Comparison of ENCODE assay signal across 1 cellular context in the genomic region with DNA sequence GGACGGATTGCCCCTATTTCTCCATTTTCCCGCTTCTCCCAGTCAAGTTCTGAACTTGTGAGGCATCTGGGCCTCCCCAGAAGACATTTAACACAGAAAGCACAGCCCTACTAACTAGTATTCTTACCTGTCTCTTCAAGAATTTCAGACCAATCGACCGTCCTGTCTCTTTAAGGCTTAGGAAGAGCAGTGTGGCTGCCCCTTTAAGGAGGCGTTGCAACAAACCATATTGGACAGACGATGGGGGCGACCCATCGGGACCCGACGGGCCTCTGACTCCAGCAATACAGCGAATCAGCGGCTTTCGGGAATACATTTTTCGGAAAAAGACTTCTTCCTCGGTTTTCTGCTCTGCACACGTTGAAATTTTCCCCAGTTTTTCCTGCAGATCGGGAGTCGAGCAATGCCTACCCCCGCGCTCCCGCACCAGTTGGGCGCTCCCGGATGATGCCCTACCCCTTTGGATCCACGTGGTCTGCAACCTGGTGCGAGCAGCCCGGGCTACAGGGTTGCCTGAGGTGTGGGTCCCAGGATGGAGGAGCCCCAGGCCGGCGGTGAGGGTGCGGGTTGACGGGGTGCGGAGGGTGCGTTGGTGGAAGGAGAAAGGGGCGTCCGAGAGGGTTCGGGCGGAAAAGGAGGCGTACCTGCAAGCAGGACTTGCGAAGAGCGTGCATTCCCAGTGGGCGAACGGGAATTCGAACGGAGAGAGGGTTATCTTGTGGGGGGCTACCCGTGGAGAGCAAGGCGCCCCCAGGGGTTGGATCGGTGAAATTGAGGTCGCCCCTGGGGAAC.
A peak's percentile ranks its signal among the peaks of the same experiment; 100 is the strongest.
TF ChIP-seq lines count a peak whose summit lies in the region.

A gene with protein sequence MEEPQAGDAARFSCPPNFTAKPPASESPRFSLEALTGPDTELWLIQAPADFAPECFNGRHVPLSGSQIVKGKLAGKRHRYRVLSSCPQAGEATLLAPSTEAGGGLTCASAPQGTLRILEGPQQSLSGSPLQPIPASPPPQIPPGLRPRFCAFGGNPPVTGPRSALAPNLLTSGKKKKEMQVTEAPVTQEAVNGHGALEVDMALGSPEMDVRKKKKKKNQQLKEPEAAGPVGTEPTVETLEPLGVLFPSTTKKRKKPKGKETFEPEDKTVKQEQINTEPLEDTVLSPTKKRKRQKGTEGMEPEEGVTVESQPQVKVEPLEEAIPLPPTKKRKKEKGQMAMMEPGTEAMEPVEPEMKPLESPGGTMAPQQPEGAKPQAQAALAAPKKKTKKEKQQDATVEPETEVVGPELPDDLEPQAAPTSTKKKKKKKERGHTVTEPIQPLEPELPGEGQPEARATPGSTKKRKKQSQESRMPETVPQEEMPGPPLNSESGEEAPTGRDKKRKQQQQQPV (plus strand): TSS at position 480 of the 792 bp plus-strand sequence. CDS start 53 bp downstream, at position 533.

TF ChIP-seq in HEK293, 187 proteins besides CTCF, POLR2A, EP300 and RAD21 (continued from another document):
- TF ChIP-seq, protein P1, sequence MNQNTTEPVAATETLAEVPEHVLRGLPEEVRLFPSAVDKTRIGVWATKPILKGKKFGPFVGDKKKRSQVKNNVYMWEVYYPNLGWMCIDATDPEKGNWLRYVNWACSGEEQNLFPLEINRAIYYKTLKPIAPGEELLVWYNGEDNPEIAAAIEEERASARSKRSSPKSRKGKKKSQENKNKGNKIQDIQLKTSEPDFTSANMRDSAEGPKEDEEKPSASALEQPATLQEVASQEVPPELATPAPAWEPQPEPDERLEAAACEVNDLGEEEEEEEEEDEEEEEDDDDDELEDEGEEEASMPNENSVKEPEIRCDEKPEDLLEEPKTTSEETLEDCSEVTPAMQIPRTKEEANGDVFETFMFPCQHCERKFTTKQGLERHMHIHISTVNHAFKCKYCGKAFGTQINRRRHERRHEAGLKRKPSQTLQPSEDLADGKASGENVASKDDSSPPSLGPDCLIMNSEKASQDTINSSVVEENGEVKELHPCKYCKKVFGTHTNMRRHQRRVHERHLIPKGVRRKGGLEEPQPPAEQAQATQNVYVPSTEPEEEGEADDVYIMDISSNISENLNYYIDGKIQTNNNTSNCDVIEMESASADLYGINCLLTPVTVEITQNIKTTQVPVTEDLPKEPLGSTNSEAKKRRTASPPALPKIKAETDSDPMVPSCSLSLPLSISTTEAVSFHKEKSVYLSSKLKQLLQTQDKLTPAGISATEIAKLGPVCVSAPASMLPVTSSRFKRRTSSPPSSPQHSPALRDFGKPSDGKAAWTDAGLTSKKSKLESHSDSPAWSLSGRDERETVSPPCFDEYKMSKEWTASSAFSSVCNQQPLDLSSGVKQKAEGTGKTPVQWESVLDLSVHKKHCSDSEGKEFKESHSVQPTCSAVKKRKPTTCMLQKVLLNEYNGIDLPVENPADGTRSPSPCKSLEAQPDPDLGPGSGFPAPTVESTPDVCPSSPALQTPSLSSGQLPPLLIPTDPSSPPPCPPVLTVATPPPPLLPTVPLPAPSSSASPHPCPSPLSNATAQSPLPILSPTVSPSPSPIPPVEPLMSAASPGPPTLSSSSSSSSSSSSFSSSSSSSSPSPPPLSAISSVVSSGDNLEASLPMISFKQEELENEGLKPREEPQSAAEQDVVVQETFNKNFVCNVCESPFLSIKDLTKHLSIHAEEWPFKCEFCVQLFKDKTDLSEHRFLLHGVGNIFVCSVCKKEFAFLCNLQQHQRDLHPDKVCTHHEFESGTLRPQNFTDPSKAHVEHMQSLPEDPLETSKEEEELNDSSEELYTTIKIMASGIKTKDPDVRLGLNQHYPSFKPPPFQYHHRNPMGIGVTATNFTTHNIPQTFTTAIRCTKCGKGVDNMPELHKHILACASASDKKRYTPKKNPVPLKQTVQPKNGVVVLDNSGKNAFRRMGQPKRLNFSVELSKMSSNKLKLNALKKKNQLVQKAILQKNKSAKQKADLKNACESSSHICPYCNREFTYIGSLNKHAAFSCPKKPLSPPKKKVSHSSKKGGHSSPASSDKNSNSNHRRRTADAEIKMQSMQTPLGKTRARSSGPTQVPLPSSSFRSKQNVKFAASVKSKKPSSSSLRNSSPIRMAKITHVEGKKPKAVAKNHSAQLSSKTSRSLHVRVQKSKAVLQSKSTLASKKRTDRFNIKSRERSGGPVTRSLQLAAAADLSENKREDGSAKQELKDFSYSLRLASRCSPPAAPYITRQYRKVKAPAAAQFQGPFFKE (tag by site-specific recombination; IDR thresholded peaks at IDR 0.05; ENCODE audit: borderline replicate concordance): no peak
- TF ChIP-seq ZBTB20 (tag by site-specific recombination; IDR thresholded peaks at IDR 0.05) (peak; percentile 80), ZNF426 (tag by site-specific recombination; IDR thresholded peaks at IDR 0.05) (no peak), ZNF132 (tag by site-specific recombination; IDR thresholded peaks at IDR 0.05; ENCODE audit: borderline replicate concordance) (no peak), PRDM1 (tag by site-specific recombination; IDR thresholded peaks at IDR 0.05) (no peak), ZBTB48 (tag by site-specific recombination; IDR thresholded peaks at IDR 0.05) (peak; percentile 81; the same call in 1 of the 2 replicates), HOXD13 (CRISPR knock-in tag; IDR thresholded peaks at IDR 0.05; ENCODE audit: borderline replicate concordance) (no peak), ZNF341 (tag by site-specific recombination; IDR thresholded peaks at IDR 0.05; ENCODE audit: low read depth) (no peak), ZNF211 (tag by site-specific recombination; IDR thresholded peaks at IDR 0.05; ENCODE audit: low read depth) (no peak), SALL2 (tag by site-specific recombination; IDR thresholded peaks at IDR 0.05; ENCODE audit: borderline replicate concordance) (no peak), ZFP37 (tag by site-specific recombination; IDR thresholded peaks at IDR 0.05) (no peak; the same call in 1 of the 2 replicates), ZNF292 (tag by site-specific recombination; IDR thresholded peaks at IDR 0.05; ENCODE audit: borderline replicate concordance, low read depth) (no peak), ZNF514 (tag by site-specific recombination; IDR thresholded peaks at IDR 0.05) (no peak), KLF1 (tag by site-specific recombination; IDR thresholded peaks at IDR 0.05) (no peak; the same call in 1 of the 2 replicates), ZNF302 (tag by site-specific recombination; IDR thresholded peaks at IDR 0.05; ENCODE audit: low read depth) (no peak), SETDB1 (IDR thresholded peaks at IDR 0.05; ENCODE audit: insufficient read length, low read length) (no peak), ZNF510 (tag by site-specific recombination; IDR thresholded peaks at IDR 0.05; ENCODE audit: insufficient replicate concordance) (no peak), ZNF10 (tag by site-specific recombination; IDR thresholded peaks at IDR 0.05) (no peak), ZNF175 (tag by site-specific recombination; IDR thresholded peaks at IDR 0.05) (no peak), ZNF777 (tag by site-specific recombination; IDR thresholded peaks at IDR 0.05; ENCODE audit: borderline replicate concordance) (peak; percentile 94), BCL11B (tag by site-specific recombination; IDR thresholded peaks at IDR 0.05; ENCODE audit: low read depth) (no peak), ZSCAN23 (tag by site-specific recombination; IDR thresholded peaks at IDR 0.05) (no peak), ZNF366 (tag by site-specific recombination; conservative IDR thresholded peaks at IDR 0.05) (0 out of 2 replicates have a peak, but pooled peaks have one; percentile 4), ZNF677 (tag by site-specific recombination; IDR thresholded peaks at IDR 0.05) (no peak), ZNF707 (tag by site-specific recombination; IDR thresholded peaks at IDR 0.05) (no peak)
- TF ChIP-seq, protein P2, sequence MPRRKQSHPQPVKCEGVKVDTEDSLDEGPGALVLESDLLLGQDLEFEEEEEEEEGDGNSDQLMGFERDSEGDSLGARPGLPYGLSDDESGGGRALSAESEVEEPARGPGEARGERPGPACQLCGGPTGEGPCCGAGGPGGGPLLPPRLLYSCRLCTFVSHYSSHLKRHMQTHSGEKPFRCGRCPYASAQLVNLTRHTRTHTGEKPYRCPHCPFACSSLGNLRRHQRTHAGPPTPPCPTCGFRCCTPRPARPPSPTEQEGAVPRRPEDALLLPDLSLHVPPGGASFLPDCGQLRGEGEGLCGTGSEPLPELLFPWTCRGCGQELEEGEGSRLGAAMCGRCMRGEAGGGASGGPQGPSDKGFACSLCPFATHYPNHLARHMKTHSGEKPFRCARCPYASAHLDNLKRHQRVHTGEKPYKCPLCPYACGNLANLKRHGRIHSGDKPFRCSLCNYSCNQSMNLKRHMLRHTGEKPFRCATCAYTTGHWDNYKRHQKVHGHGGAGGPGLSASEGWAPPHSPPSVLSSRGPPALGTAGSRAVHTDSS (tag by site-specific recombination; IDR thresholded peaks at IDR 0.05): 0 out of 2 replicates have a peak, but pooled peaks have one; percentile 21
- TF ChIP-seq, protein P3, sequence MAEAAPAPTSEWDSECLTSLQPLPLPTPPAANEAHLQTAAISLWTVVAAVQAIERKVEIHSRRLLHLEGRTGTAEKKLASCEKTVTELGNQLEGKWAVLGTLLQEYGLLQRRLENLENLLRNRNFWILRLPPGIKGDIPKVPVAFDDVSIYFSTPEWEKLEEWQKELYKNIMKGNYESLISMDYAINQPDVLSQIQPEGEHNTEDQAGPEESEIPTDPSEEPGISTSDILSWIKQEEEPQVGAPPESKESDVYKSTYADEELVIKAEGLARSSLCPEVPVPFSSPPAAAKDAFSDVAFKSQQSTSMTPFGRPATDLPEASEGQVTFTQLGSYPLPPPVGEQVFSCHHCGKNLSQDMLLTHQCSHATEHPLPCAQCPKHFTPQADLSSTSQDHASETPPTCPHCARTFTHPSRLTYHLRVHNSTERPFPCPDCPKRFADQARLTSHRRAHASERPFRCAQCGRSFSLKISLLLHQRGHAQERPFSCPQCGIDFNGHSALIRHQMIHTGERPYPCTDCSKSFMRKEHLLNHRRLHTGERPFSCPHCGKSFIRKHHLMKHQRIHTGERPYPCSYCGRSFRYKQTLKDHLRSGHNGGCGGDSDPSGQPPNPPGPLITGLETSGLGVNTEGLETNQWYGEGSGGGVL (tag by site-specific recombination; IDR thresholded peaks at IDR 0.05): peak; percentile 34
- TF ChIP-seq, protein P4, sequence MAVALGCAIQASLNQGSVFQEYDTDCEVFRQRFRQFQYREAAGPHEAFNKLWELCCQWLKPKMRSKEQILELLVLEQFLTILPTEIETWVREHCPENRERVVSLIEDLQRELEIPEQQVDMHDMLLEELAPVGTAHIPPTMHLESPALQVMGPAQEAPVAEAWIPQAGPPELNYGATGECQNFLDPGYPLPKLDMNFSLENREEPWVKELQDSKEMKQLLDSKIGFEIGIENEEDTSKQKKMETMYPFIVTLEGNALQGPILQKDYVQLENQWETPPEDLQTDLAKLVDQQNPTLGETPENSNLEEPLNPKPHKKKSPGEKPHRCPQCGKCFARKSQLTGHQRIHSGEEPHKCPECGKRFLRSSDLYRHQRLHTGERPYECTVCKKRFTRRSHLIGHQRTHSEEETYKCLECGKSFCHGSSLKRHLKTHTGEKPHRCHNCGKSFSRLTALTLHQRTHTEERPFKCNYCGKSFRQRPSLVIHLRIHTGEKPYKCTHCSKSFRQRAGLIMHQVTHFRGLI (tag by site-specific recombination; IDR thresholded peaks at IDR 0.05): peak; percentile 81
- TF ChIP-seq, protein P5, sequence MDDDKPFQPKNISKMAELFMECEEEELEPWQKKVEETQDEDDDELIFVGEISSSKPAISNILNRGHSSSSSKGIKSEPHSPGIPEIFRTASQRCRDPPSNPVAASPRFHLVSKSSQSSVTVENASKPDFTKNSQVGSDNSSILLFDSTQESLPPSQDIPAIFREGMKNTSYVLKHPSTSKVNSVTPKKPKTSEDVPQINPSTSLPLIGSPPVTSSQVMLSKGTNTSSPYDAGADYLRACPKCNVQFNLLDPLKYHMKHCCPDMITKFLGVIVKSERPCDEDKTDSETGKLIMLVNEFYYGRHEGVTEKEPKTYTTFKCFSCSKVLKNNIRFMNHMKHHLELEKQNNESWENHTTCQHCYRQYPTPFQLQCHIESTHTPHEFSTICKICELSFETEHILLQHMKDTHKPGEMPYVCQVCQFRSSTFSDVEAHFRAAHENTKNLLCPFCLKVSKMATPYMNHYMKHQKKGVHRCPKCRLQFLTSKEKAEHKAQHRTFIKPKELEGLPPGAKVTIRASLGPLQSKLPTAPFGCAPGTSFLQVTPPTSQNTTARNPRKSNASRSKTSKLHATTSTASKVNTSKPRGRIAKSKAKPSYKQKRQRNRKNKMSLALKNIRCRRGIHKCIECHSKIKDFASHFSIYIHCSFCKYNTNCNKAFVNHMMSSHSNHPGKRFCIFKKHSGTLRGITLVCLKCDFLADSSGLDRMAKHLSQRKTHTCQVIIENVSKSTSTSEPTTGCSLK (tag by site-specific recombination; IDR thresholded peaks at IDR 0.05): no peak
